ENCODE assay signal across 19 cellular contexts in genomic region chr10:83469719-83470336, GRCh38.
A peak's percentile ranks its signal among the peaks of the same experiment; 100 is the strongest.
DNase-seq lines count a peak whose midpoint lies in the region; ATAC-seq, FAIRE-seq and TF ChIP-seq lines count a peak whose summit lies in the region.
"Had no signal": no experiment of that assay in that cellular context is flagged by ENCODE, and none has a peak within 500 bp of the region (broad histone marks: within the 10 kb centered on the region; RNA-seq: fewer than 3 reads in every experiment).

No MANE protein-coding gene starts in this region.

- H3K4me1 ChIP-seq in HepG2 (ENCODE audit: insufficient read depth, low read length) (no peaks in the 10 kb centered on the region), right lobe of liver (no peaks in the 10 kb centered on the region), astrocyte (ENCODE audit: insufficient read depth, low read length) (no peaks in the 10 kb centered on the region)

- no peaks in the 10 kb centered on the region for H3K4me1 Mint-ChIP-seq in astrocyte (ENCODE audit: low read depth, unreplicated experiment)
- H3K4me1 Mint-ChIP-seq: CD14-positive monocyte had no signal

- H3K27ac ChIP-seq in HepG2 (ENCODE audit: extremely low read length, insufficient read depth, low read length) (no peak overlapping the region), right lobe of liver (no peak overlapping the region), astrocyte (ENCODE audit: low read depth, low read length) (no peak overlapping the region)

- H3K9ac ChIP-seq in HepG2 (ENCODE audit: insufficient read depth, low read depth, low read length) (no peak overlapping the region), astrocyte (ENCODE audit: low read length) (no peak overlapping the region)

- POLR2A ChIA-PET in HepG2 (lab: Yijun Ruan, JAX), result no interaction called here

- no peak overlapping the region for H2AFZ ChIP-seq in HepG2 (ENCODE audit: low read length)
- H2AFZ ChIP-seq in astrocyte (ENCODE audit: low read depth, low read length), result no peak overlapping the region

- H3K4me3 Mint-ChIP-seq in astrocyte (ENCODE audit: unreplicated experiment), result no peak overlapping the region
- H3K4me3 Mint-ChIP-seq: CD14-positive monocyte had no signal

- H3K27me3 Mint-ChIP-seq in astrocyte (ENCODE audit: low read depth, unreplicated experiment), result no peaks in the 10 kb centered on the region

- DNase-seq in HepG2 (ENCODE audit: low spot score), result no peak
- DNase-seq in right lobe of liver, result no peak
- peak; percentile 51 for DNase-seq in NCI-H526 treated with DMSO at 0.1 percent for 48 hours (lab: John Stamatoyannopoulos, UW)
- DNase-seq in astrocyte (ENCODE audit: low read depth), result peak; percentile 38
- DNase-seq in H54 (ENCODE audit: insufficient read length, low spot score), result no peak
- DNase-seq in NCI-H748 (lab: John Stamatoyannopoulos, UW; ENCODE audit: unreplicated experiment), result no peak
- DNase-seq: MM.1S; NCI-H1092; NCI-H1436 treated with DMSO at 0.1 percent for 48 hours; NCI-H2029; NCI-H446; NCI-H774; NK-92 treated with Interleukin-12 subunit alpha and Interleukin-12 subunit beta, amount 100 ng/mL, for 24 hours; SIG-M5; T-helper 9 cell had no signal

- WGBS in HepG2 (ENCODE audit: low lambda C conversion rate), result 23% methylated on average over 2 of the region's 2 CpGs
- WGBS in right lobe of liver (ENCODE audit: insufficient coverage, low coverage, low lambda C conversion rate, missing lambda C conversion rate), result 68% methylated on average over 2 of the region's 2 CpGs

- H3K9me3 ChIP-seq in HepG2 (ENCODE audit: low read length) (peaks cover 73% of the 10 kb centered on the region), right lobe of liver (no peaks in the 10 kb centered on the region), astrocyte (ENCODE audit: insufficient read depth, low read depth, low read length) (no peaks in the 10 kb centered on the region)

- in situ Hi-C loops in HepG2 (cut with HindIII; ENCODE audit: extremely low pct_ligation_motif_present, low pct_unique_long_range_greater_than_20kb), result no loop called here

- H4K20me1 ChIP-seq in HepG2 (ENCODE audit: insufficient read depth, low read length), result no peaks in the 10 kb centered on the region
- no peaks in the 10 kb centered on the region for H4K20me1 ChIP-seq in astrocyte (ENCODE audit: insufficient read depth, low read length)

- TF ChIP-seq EP300 in HepG2 (IDR thresholded peaks at IDR 0.05; ENCODE audit: low read depth in 2 of 2, low read length in 2 of 2) (no peak), HepG2 (CRISPR knock-in tag; IDR thresholded peaks at IDR 0.05; ENCODE audit: borderline replicate concordance) (no peak)

- H3K36me3 ChIP-seq in HepG2 (replicated peaks in 1 of 2; ENCODE audit: control insufficient read depth in 1 of 2, insufficient read depth in 2 of 2, low read length in 2 of 2) (no peaks in the 10 kb centered on the region), right lobe of liver (no peaks in the 10 kb centered on the region), astrocyte (ENCODE audit: insufficient read depth, low read length) (no peaks in the 10 kb centered on the region)

- intact Hi-C loops in HepG2 (cut with micrococcal nuclease; ENCODE audit: unreplicated experiment) (no loop called here), right lobe of liver (cut with DNase I) (no loop called here)

- CTCF ChIA-PET in HepG2 (lab: Yijun Ruan, JAX; ENCODE audit: low intra/inter-chr PET ratio, low total read pairs), result no interaction called here

- H3K4me2 ChIP-seq in HepG2 (ENCODE audit: low read depth, low read length) (no peak overlapping the region), astrocyte (ENCODE audit: low read length) (no peak overlapping the region)

- H3K4me3 ChIP-seq in HepG2 (replicated peaks in 1 of 3; ENCODE audit: insufficient read depth in 1 of 3, low read depth in 2 of 3, low read length in 3 of 3) (no peak overlapping the region), right lobe of liver (no peak overlapping the region), astrocyte (ENCODE audit: insufficient read depth, low read depth, low read length) (no peak overlapping the region)

- no peak overlapping the region for H3K27ac Mint-ChIP-seq in astrocyte (ENCODE audit: unreplicated experiment)
- H3K27ac Mint-ChIP-seq: CD14-positive monocyte had no signal

- H3K36me3 Mint-ChIP-seq in astrocyte (ENCODE audit: low read depth, unreplicated experiment), result no peaks in the 10 kb centered on the region
- H3K36me3 Mint-ChIP-seq: CD14-positive monocyte had no signal

- ATAC-seq in HepG2 (no peak), right lobe of liver (no peak), GM21381 (IDR thresholded peaks at IDR 0.05; ENCODE audit: unreplicated experiment) (no peak)
- ATAC-seq: HCT116, Panc1 had no signal

- TF ChIP-seq CTCF in HepG2 (CRISPR knock-in tag; IDR thresholded peaks at IDR 0.05) (no peak), right lobe of liver (IDR thresholded peaks at IDR 0.05) (no peak), astrocyte (IDR thresholded peaks at IDR 0.05; ENCODE audit: insufficient read depth, low read depth, low read length) (no peak)

- BruUV-seq in HepG2 (replicated peaks; lab: Mats Ljungman, UMichigan), result no TSS peak

- FAIRE-seq in HepG2 (lab: Jason Lieb, UNC), result no peak
- no peak for FAIRE-seq in astrocyte (lab: Jason Lieb, UNC)
- no peak for FAIRE-seq in H54 (lab: Jason Lieb, UNC)

- no peaks in the 10 kb centered on the region for H3K9me3 Mint-ChIP-seq in astrocyte (ENCODE audit: unreplicated experiment)

- no peak for TF ChIP-seq RAD21 in HepG2 (CRISPR knock-in tag; IDR thresholded peaks at IDR 0.05)

- TF ChIP-seq POLR2A in HepG2 (IDR thresholded peaks at IDR 0.05; ENCODE audit: insufficient read depth in 1 of 2, low read depth in 2 of 2, low read length in 2 of 2) (no peak), right lobe of liver (IDR thresholded peaks at IDR 0.05) (no peak), H54 (IDR thresholded peaks at IDR 0.05; ENCODE audit: low read depth, low read length) (no peak)

- no peaks in the 10 kb centered on the region for H3K79me2 ChIP-seq in HepG2 (ENCODE audit: insufficient read depth, low read length)
- no peaks in the 10 kb centered on the region for H3K79me2 ChIP-seq in astrocyte (ENCODE audit: insufficient read depth, low read length)

- no peaks in the 10 kb centered on the region for H3K27me3 ChIP-seq in HepG2 (ENCODE audit: control insufficient read depth in 1 of 2, insufficient read depth in 2 of 2, low read length in 2 of 2)
- no peaks in the 10 kb centered on the region for H3K27me3 ChIP-seq in right lobe of liver
- H3K27me3 ChIP-seq in astrocyte (ENCODE audit: insufficient read depth, low read length), result no peaks in the 10 kb centered on the region

TF ChIP-seq in HepG2, 621 proteins besides CTCF, POLR2A, EP300 and RAD21:
- TF ChIP-seq CEBPB (IDR thresholded peaks at IDR 0.05; ENCODE audit: borderline replicate concordance, low read depth, low read length) (0 out of 2 replicates have a peak, but pooled peaks have one; percentile 31), PPARG (CRISPR knock-in tag; conservative IDR thresholded peaks at IDR 0.05) (no peak)

Comparison
In these comparisons a context has a peak if more than half of its experiments do, and no peak if none do; other contexts are left out.
1. DNase-seq: peak in NCI-H526 treated with DMSO at 0.1 percent for 48 hours (single experiment) and astrocyte (single experiment); none in HepG2 (single experiment), right lobe of liver (0 of 3), H54 (single experiment) and NCI-H748 (single experiment).